ENCODE assay signal across 12 cellular contexts in the genomic region with DNA sequence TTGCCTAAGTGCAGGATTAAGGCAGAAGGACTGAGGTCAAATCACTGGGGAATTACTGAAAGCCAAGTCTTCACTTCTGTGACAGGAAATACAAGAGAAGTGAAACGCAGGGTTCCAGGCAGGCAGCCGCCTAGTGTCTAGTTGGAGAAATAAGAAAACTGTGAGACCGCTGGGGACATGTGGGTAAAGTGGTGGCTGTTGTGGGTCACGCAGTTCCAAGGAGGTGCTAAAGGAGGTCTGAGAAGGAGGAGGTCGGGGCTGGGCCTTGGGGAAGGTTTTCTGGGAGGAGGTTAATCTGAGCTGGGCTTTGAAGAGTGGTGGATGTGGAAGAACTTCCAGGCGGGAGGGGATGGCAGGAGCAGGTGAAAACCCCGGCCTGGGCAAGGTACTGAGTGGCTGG. TPM values are rescaled to one million over a fixed set of nuclear protein-coding genes. Genes with fewer than 3 reads are reported as not detected.
A peak's percentile ranks its signal among the peaks of the same experiment; 100 is the strongest.
DNase-seq lines count a peak whose midpoint lies in the region; ATAC-seq and TF ChIP-seq lines count a peak whose summit lies in the region.
"Had no signal": no experiment of that assay in that cellular context is flagged by ENCODE, and none has a peak within 500 bp of the region (broad histone marks: within the 10 kb centered on the region; RNA-seq: fewer than 3 reads in every experiment).

No MANE protein-coding gene starts in this region.

- POLR2A ChIA-PET in WTC11 (lab: Charles Lee), result interaction anchor here (0.5 to 3.3 kb wide), 4 partner anchors 9 to 15 kb away, joined by 3 to 12 read pairs (median 4); no protein-coding TSS in a partner anchor
- POLR2A ChIA-PET in naive thymus-derived CD8-positive, alpha-beta T cell (lab: Charles Lee), result interaction anchor here (0.6 kb wide), 1 partner anchor 8 kb away, joined by 3 read pairs; no protein-coding TSS in a partner anchor
- POLR2A ChIA-PET in activated CD4-positive, alpha-beta memory T cell treated with anti-CD3 and anti-CD28 coated beads for 36 hours (lab: Charles Lee), result interaction anchor here (0.6 to 1.8 kb wide), 4 partner anchors 9 to 22 kb away, joined by 4 read pairs; no protein-coding TSS in a partner anchor

- no peaks in the 10 kb centered on the region for H3K9me3 Mint-ChIP-seq in T-helper 1 cell treated with Interleukin-12 subunit alpha and Interleukin-12 subunit beta and Interleukin-4 antibody, amounts not matched to agents 30 μg/mL and 1 μg/mL, for 36 hours
- H3K9me3 Mint-ChIP-seq in WTC11 (no peaks in the 10 kb centered on the region), naive B cell (no peaks in the 10 kb centered on the region)
- H3K9me3 Mint-ChIP-seq in naive thymus-derived CD8-positive, alpha-beta T cell, result no peaks in the 10 kb centered on the region
- H3K9me3 Mint-ChIP-seq in activated CD4-positive, alpha-beta memory T cell treated with anti-CD3 and anti-CD28 coated beads for 36 hours, result no peaks in the 10 kb centered on the region
- H3K9me3 Mint-ChIP-seq: mesothelial cell of epicardium had no signal

- intact Hi-C loops in activated CD4-positive, alpha-beta memory T cell treated with anti-CD3 and anti-CD28 coated beads for 36 hours (cut with micrococcal nuclease), result no loop called here

- peak overlapping the region; percentile 66 for H3K27ac Mint-ChIP-seq in T-helper 1 cell treated with Interleukin-12 subunit alpha and Interleukin-12 subunit beta and Interleukin-4 antibody, amounts not matched to agents 30 μg/mL and 1 μg/mL, for 36 hours
- H3K27ac Mint-ChIP-seq in WTC11 (peak overlapping the region; percentile 4; the same call in 1 of the 2 replicates), naive B cell (peak overlapping the region; percentile 98 to 100 (median 98))
- peak overlapping the region in 5 of 10 donors; percentile 36 to 83 (median 71) for H3K27ac Mint-ChIP-seq in naive thymus-derived CD8-positive, alpha-beta T cell
- no peak overlapping the region for H3K27ac Mint-ChIP-seq in activated CD4-positive, alpha-beta memory T cell treated with anti-CD3 and anti-CD28 coated beads for 36 hours
- H3K27ac Mint-ChIP-seq: mesothelial cell of epicardium had no signal

- H3K36me3 Mint-ChIP-seq in T-helper 1 cell treated with Interleukin-12 subunit alpha and Interleukin-12 subunit beta and Interleukin-4 antibody, amounts not matched to agents 30 μg/mL and 1 μg/mL, for 36 hours (ENCODE audit: low read depth), result peaks cover 48% of the 10 kb centered on the region
- H3K36me3 Mint-ChIP-seq in WTC11 (peaks cover 92% of the 10 kb centered on the region), naive B cell (peaks cover 10 to 42% of the 10 kb centered on the region in 2 donors)
- peaks cover 5 to 96% (median 34%) of the 10 kb centered on the region in 3 donors for H3K36me3 Mint-ChIP-seq in naive thymus-derived CD8-positive, alpha-beta T cell
- peaks cover 69% of the 10 kb centered on the region for H3K36me3 Mint-ChIP-seq in activated CD4-positive, alpha-beta memory T cell treated with anti-CD3 and anti-CD28 coated beads for 36 hours

- CTCF ChIA-PET in WTC11 (lab: Charles Lee), result interaction anchor here (0.8 to 3.0 kb wide), 2 partner anchors 20 to 61 kb away, joined by 3 to 13 read pairs; no protein-coding TSS in a partner anchor
- CTCF ChIA-PET in activated CD4-positive, alpha-beta memory T cell treated with anti-CD3 and anti-CD28 coated beads for 36 hours (lab: Charles Lee), result no interaction called here

- peaks cover 23% of the 10 kb centered on the region for H3K4me1 Mint-ChIP-seq in T-helper 1 cell treated with Interleukin-12 subunit alpha and Interleukin-12 subunit beta and Interleukin-4 antibody, amounts not matched to agents 30 μg/mL and 1 μg/mL, for 36 hours (ENCODE audit: low read depth)
- H3K4me1 Mint-ChIP-seq in WTC11 (no peaks in the 10 kb centered on the region), naive B cell (peaks cover 32 to 60% (median 53%) of the 10 kb centered on the region in 3 donors)
- peaks cover 9 to 28% (median 12%) of the 10 kb centered on the region in 4 donors for H3K4me1 Mint-ChIP-seq in naive thymus-derived CD8-positive, alpha-beta T cell
- peaks cover 10% of the 10 kb centered on the region for H3K4me1 Mint-ChIP-seq in activated CD4-positive, alpha-beta memory T cell treated with anti-CD3 and anti-CD28 coated beads for 36 hours (ENCODE audit: low read depth)
- H3K4me1 Mint-ChIP-seq: mesothelial cell of epicardium had no signal

- TF ChIP-seq CTCF in WTC11 (IDR thresholded peaks at IDR 0.05), result no peak

- H3K27me3 Mint-ChIP-seq in T-helper 1 cell treated with Interleukin-12 subunit alpha and Interleukin-12 subunit beta and Interleukin-4 antibody, amounts not matched to agents 30 μg/mL and 1 μg/mL, for 36 hours (ENCODE audit: low read depth), result no peaks in the 10 kb centered on the region
- H3K27me3 Mint-ChIP-seq in WTC11 (ENCODE audit: low read depth), result no peaks in the 10 kb centered on the region
- H3K27me3 Mint-ChIP-seq in naive B cell, result no peaks in the 10 kb centered on the region
- H3K27me3 Mint-ChIP-seq in naive thymus-derived CD8-positive, alpha-beta T cell, result no peaks in the 10 kb centered on the region
- H3K27me3 Mint-ChIP-seq in activated CD4-positive, alpha-beta memory T cell treated with anti-CD3 and anti-CD28 coated beads for 36 hours, result no peaks in the 10 kb centered on the region

- DNase-seq in T-helper 1 cell (no peak), WTC11 (ENCODE audit: low spot score) (no peak), naive B cell (peak; percentile 67)
- DNase-seq in naive thymus-derived CD8-positive, alpha-beta T cell, result no peak
- DNase-seq in activated CD4-positive, alpha-beta memory T cell treated with anti-CD3 and anti-CD28 coated beads for 36 hours, result no peak
- DNase-seq: 8988T; activated effector memory CD4-positive, alpha-beta T cell treated with anti-CD3 and anti-CD28 coated beads, Interleukin-2, amount 50 U/mL, for 16 hours; NCI-H446 had no signal

- no peak overlapping the region for H3K4me3 Mint-ChIP-seq in T-helper 1 cell treated with Interleukin-12 subunit alpha and Interleukin-12 subunit beta and Interleukin-4 antibody, amounts not matched to agents 30 μg/mL and 1 μg/mL, for 36 hours
- H3K4me3 Mint-ChIP-seq in WTC11, result no peak overlapping the region
- peak overlapping the region in 7 of 8 donors; percentile 71 to 91 (median 81) for H3K4me3 Mint-ChIP-seq in naive B cell
- peak overlapping the region in 1 of 10 donors; percentile 53 for H3K4me3 Mint-ChIP-seq in naive thymus-derived CD8-positive, alpha-beta T cell
- no peak overlapping the region for H3K4me3 Mint-ChIP-seq in activated CD4-positive, alpha-beta memory T cell treated with anti-CD3 and anti-CD28 coated beads for 36 hours
- H3K4me3 Mint-ChIP-seq: mesothelial cell of epicardium had no signal

- ATAC-seq in GM19395 (IDR thresholded peaks at IDR 0.05; ENCODE audit: unreplicated experiment) (peak; percentile 43), WTC11 (no peak), naive B cell (ENCODE audit: low read depth in 2 of 2) (peak; percentile 23 to 32), HG03520 (IDR thresholded peaks at IDR 0.05; ENCODE audit: unreplicated experiment) (no peak)
- ATAC-seq in naive thymus-derived CD8-positive, alpha-beta T cell, result no peak

TF ChIP-seq in WTC11, 78 proteins besides CTCF, POLR2A, EP300 and RAD21 (continues in another document):
- TF ChIP-seq, protein P1, sequence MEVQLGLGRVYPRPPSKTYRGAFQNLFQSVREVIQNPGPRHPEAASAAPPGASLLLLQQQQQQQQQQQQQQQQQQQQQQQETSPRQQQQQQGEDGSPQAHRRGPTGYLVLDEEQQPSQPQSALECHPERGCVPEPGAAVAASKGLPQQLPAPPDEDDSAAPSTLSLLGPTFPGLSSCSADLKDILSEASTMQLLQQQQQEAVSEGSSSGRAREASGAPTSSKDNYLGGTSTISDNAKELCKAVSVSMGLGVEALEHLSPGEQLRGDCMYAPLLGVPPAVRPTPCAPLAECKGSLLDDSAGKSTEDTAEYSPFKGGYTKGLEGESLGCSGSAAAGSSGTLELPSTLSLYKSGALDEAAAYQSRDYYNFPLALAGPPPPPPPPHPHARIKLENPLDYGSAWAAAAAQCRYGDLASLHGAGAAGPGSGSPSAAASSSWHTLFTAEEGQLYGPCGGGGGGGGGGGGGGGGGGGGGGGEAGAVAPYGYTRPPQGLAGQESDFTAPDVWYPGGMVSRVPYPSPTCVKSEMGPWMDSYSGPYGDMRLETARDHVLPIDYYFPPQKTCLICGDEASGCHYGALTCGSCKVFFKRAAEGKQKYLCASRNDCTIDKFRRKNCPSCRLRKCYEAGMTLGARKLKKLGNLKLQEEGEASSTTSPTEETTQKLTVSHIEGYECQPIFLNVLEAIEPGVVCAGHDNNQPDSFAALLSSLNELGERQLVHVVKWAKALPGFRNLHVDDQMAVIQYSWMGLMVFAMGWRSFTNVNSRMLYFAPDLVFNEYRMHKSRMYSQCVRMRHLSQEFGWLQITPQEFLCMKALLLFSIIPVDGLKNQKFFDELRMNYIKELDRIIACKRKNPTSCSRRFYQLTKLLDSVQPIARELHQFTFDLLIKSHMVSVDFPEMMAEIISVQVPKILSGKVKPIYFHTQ (CRISPR knock-in tag; IDR thresholded peaks at IDR 0.05), result no peak; the same call in 1 of the 2 replicates
- TF ChIP-seq, protein P2, sequence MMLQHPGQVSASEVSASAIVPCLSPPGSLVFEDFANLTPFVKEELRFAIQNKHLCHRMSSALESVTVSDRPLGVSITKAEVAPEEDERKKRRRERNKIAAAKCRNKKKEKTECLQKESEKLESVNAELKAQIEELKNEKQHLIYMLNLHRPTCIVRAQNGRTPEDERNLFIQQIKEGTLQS (CRISPR knock-in tag; conservative IDR thresholded peaks at IDR 0.05), result no peak
- TF ChIP-seq FOXJ3 (CRISPR knock-in tag; IDR thresholded peaks at IDR 0.05; ENCODE audit: borderline replicate concordance), result no peak
- TF ChIP-seq MYBL2 (CRISPR knock-in tag; IDR thresholded peaks at IDR 0.05), result no peak
- no peak for TF ChIP-seq NFYB (CRISPR knock-in tag; conservative IDR thresholded peaks at IDR 0.05; ENCODE audit: low read depth)
- TF ChIP-seq ZNF317 (CRISPR knock-in tag; IDR thresholded peaks at IDR 0.05; ENCODE audit: borderline replicate concordance, low read depth), result no peak

RNA-seq across cellular contexts. Expression of a gene that starts 11.2 kb away (rescaled TPM):
- total RNA-seq in WTC11 (2021), result 229 to 261 TPM (median 229 TPM) in 3 replicates
- 10 to 100 TPM; 56.1 to 76.6 (median 64.0) TPM for polyA plus RNA-seq in naive B cell (ENCODE audit: low read depth in 6 of 6)
- total RNA-seq in naive thymus-derived CD8-positive, alpha-beta T cell, result 10 to 100 TPM; 64.3 to 68.1 TPM
- 10 to 100 TPM; 22.3 to 25.6 (median 25.6) TPM for polyA plus RNA-seq in naive thymus-derived CD8-positive, alpha-beta T cell
- total RNA-seq in activated CD4-positive, alpha-beta memory T cell treated with anti-CD3 and anti-CD28 coated beads for 36 hours, result 100 to 1,000 TPM; 265 to 266 TPM

RNA-seq across cellular contexts. Expression of a gene that starts 30.2 kb away (rescaled TPM):
- total RNA-seq in WTC11 (2021), result 11.1 to 12.1 TPM (median 11.1 TPM) in 3 replicates
- polyA plus RNA-seq in naive B cell (ENCODE audit: low read depth in 6 of 6), result 1 to 10 TPM; 1.2 to 6.3 (median 2.1) TPM
- total RNA-seq in naive thymus-derived CD8-positive, alpha-beta T cell, result 1 to 10 TPM; 2.6 to 3.1 TPM
- polyA plus RNA-seq in naive thymus-derived CD8-positive, alpha-beta T cell, result under 1 TPM in 1 of 3 donors, not detected in 2; 0.65 TPM
- total RNA-seq in activated CD4-positive, alpha-beta memory T cell treated with anti-CD3 and anti-CD28 coated beads for 36 hours, result 1 to 10 TPM; 2.7 to 2.8 TPM

Comparison
In these comparisons a context has a peak if more than half of its experiments do, and no peak if none do; other contexts are left out.
1. H3K4me3 Mint-ChIP-seq: peak in naive B cell (7 of 8); none in T-helper 1 cell treated with Interleukin-12 subunit alpha and Interleukin-12 subunit beta and Interleukin-4 antibody, amounts not matched to agents 30 μg/mL and 1 μg/mL, for 36 hours (single experiment), WTC11 (single experiment) and activated CD4-positive, alpha-beta memory T cell treated with anti-CD3 and anti-CD28 coated beads for 36 hours (single experiment).
2. ATAC-seq: peak in GM19395 (single experiment) and naive B cell (2 of 2); none in WTC11 (single experiment), naive thymus-derived CD8-positive, alpha-beta T cell (0 of 2) and HG03520 (single experiment).